ENCODE assay signal across 11 cellular contexts in genomic region chr1:199954701-199955100, GRCh38.
A peak's percentile ranks its signal among the peaks of the same experiment; 100 is the strongest.
DNase-seq lines count a peak whose midpoint lies in the region; ATAC-seq and TF ChIP-seq lines count a peak whose summit lies in the region.
"Had no signal": no experiment of that assay in that cellular context is flagged by ENCODE, and none has a peak within 500 bp of the region (broad histone marks: within the 10 kb centered on the region; RNA-seq: fewer than 3 reads in every experiment).

No MANE protein-coding gene starts in this region.

- H2BK15ac ChIP-seq in neuronal stem cell (ENCODE audit: low read length) = no peak overlapping the region

- H3K4ac ChIP-seq in neuronal stem cell (ENCODE audit: low read length) = no peak overlapping the region

- H3K27ac ChIP-seq in neuronal stem cell (replicated peaks; ENCODE audit: low read length) = no peak overlapping the region
- H3K27ac ChIP-seq: HL-60 had no signal

- peaks cover 0 to 1% of the 10 kb centered on the region in 2 donors for H3K9me3 ChIP-seq in neuronal stem cell (replicated peaks in 1 of 2; ENCODE audit: control insufficient read depth in 2 of 2, insufficient read depth in 1 of 2, low read depth in 1 of 2, low read length in 2 of 2)

- H2AFZ ChIP-seq in neuronal stem cell (ENCODE audit: low read length) = peak overlapping the region; percentile 7

- no peak overlapping the region for H3K14ac ChIP-seq in neuronal stem cell (ENCODE audit: low read length)

- DNase-seq in NCI-H524 (lab: John Stamatoyannopoulos, UW) = peak; percentile 7
- no peak for DNase-seq in NCI-H524 treated with DMSO at 0.1 percent for 48 hours (lab: John Stamatoyannopoulos, UW)
- no peak for DNase-seq in LNCaP clone FGC (ENCODE audit: low read depth)
- DNase-seq in cerebellar cortex (ENCODE audit: low spot score) = peak; percentile 5
- no peak for DNase-seq in neuronal stem cell (ENCODE audit: low spot score)
- no peak for DNase-seq in ureter (ENCODE audit: low spot score)
- DNase-seq in inferior parietal cortex (ENCODE audit: extremely low spot score) = no peak
- DNase-seq: activated T-cell treated with anti-CD3 and anti-CD28 coated beads, Interleukin-2, amount 50 U/mL, for 24 hours; AML-193 had no signal

- no peaks in the 10 kb centered on the region for H3K4me1 ChIP-seq in neuronal stem cell (ENCODE audit: control insufficient read depth in 2 of 2, insufficient read depth in 1 of 2, low read depth in 1 of 2, low read length in 2 of 2)

- H2BK5ac ChIP-seq in neuronal stem cell (ENCODE audit: low read length) = no peak overlapping the region

- H3K4me3 ChIP-seq in LNCaP clone FGC (ENCODE audit: low read depth, low read length) (no peak overlapping the region), neuronal stem cell (ENCODE audit: low read length in 2 of 2) (no peak overlapping the region)

- H2BK120ac ChIP-seq in neuronal stem cell (ENCODE audit: low read depth, low read length) = no peak overlapping the region

- no peak for ATAC-seq in GM18907 (IDR thresholded peaks at IDR 0.05; ENCODE audit: unreplicated experiment)

- H3K79me1 ChIP-seq in neuronal stem cell (ENCODE audit: low read depth, low read length) = no peaks in the 10 kb centered on the region

- no peak overlapping the region for H3K9ac ChIP-seq in neuronal stem cell (ENCODE audit: low read depth, low read length, poor library complexity)

- no peaks in the 10 kb centered on the region for H3K27me3 ChIP-seq in neuronal stem cell (ENCODE audit: control insufficient read depth in 3 of 3, insufficient read depth in 3 of 3, low read depth in 1 of 3, low read length in 3 of 3)

- H2AK5ac ChIP-seq in neuronal stem cell (ENCODE audit: low read depth, low read length) = no peak overlapping the region

- H3K23ac ChIP-seq in neuronal stem cell (ENCODE audit: low read depth, low read length, poor library complexity) = no peak overlapping the region

- H3K18ac ChIP-seq in neuronal stem cell (ENCODE audit: low read length) = no peak overlapping the region

- WGBS in neuronal stem cell (ENCODE audit: extremely low coverage in 2 of 2, insufficient read length in 2 of 2, insufficient replicate concordance in 1 of 2), 2 donors = no CpG with 5 or more reads among the region's 3 CpGs

- H3K4me2 ChIP-seq in neuronal stem cell (ENCODE audit: insufficient read depth, low read length, poor library complexity, severe bottlenecking) = no peak overlapping the region

- H2BK12ac ChIP-seq in neuronal stem cell (ENCODE audit: low read length) = no peak overlapping the region

- no peak overlapping the region for H4K91ac ChIP-seq in neuronal stem cell (ENCODE audit: low read depth, low read length, poor library complexity)

- peak; percentile 33 for TF ChIP-seq CTCF in LNCaP clone FGC (IDR thresholded peaks at IDR 0.05; ENCODE audit: control insufficient read depth, extremely low read depth, insufficient read depth)

- no peaks in the 10 kb centered on the region for H3K36me3 ChIP-seq in neuronal stem cell (replicated peaks in 1 of 2; ENCODE audit: control insufficient read depth in 2 of 2, insufficient read depth in 2 of 2, low read length in 2 of 2)

- H4K8ac ChIP-seq in neuronal stem cell (ENCODE audit: low read depth, low read length) = no peak overlapping the region

Comparison
In these comparisons a context has a peak if more than half of its experiments do, and no peak if none do; other contexts are left out.
1. DNase-seq: peak in NCI-H524 (2 of 2) and cerebellar cortex (single experiment); none in NCI-H524 treated with DMSO at 0.1 percent for 48 hours (single experiment), LNCaP clone FGC (single experiment), neuronal stem cell (single experiment), ureter (single experiment) and inferior parietal cortex (single experiment).